1 cellular context compared by ENCODE assay signal in genomic region chr4:52368895-52369294, GRCh38.
TF ChIP-seq lines count a peak whose summit lies in the region.

No MANE protein-coding gene starts in this region.

TF ChIP-seq in HepG2, 621 proteins besides CTCF, POLR2A, EP300 and RAD21 (continued from another document and continues in another):
- TF ChIP-seq ARID5B (CRISPR knock-in tag; IDR thresholded peaks at IDR 0.05) (peak; percentile 73), RARA (CRISPR knock-in tag; IDR thresholded peaks at IDR 0.05) (0 out of 2 replicates have a peak, but pooled peaks have one; percentile 14), ELF3 (CRISPR knock-in tag; IDR thresholded peaks at IDR 0.05) (peak; percentile 58; the same call in 1 of the 2 replicates), SNAI1 (CRISPR knock-in tag; IDR thresholded peaks at IDR 0.05; ENCODE audit: borderline replicate concordance) (no peak), MIER3 (CRISPR knock-in tag; IDR thresholded peaks at IDR 0.05; ENCODE audit: borderline replicate concordance) (0 out of 2 replicates have a peak, but pooled peaks have one; percentile 24), NCOA2 (CRISPR knock-in tag; IDR thresholded peaks at IDR 0.05) (peak; percentile 66), MED13 (CRISPR knock-in tag; IDR thresholded peaks at IDR 0.05) (no peak), NCOA5 (CRISPR knock-in tag; IDR thresholded peaks at IDR 0.05) (no peak), SIX1 (CRISPR knock-in tag; IDR thresholded peaks at IDR 0.05; ENCODE audit: borderline replicate concordance) (no peak), ATF7 (IDR thresholded peaks at IDR 0.05) (no peak), ATF7 (CRISPR knock-in tag; IDR thresholded peaks at IDR 0.05) (no peak), GATAD2A (CRISPR knock-in tag; IDR thresholded peaks at IDR 0.05) (peak; percentile 43; the same call in 1 of the 2 replicates), KLF12 (CRISPR knock-in tag; IDR thresholded peaks at IDR 0.05; ENCODE audit: borderline replicate concordance) (no peak), SOX5 (CRISPR knock-in tag; IDR thresholded peaks at IDR 0.05; ENCODE audit: borderline replicate concordance) (peak; percentile 81), FOXA3 (CRISPR knock-in tag; IDR thresholded peaks at IDR 0.05) (peak; percentile 72), ZNF446 (CRISPR knock-in tag; IDR thresholded peaks at IDR 0.05) (no peak), FOXP1 (IDR thresholded peaks at IDR 0.05) (no peak), FOXP1 (CRISPR knock-in tag; IDR thresholded peaks at IDR 0.05) (peak; percentile 35), HDAC2 (CRISPR knock-in tag; IDR thresholded peaks at IDR 0.05) (peak; percentile 29; the same call in 1 of the 2 replicates), PAXIP1 (CRISPR knock-in tag; conservative IDR thresholded peaks at IDR 0.05) (no peak), ZBTB46 (CRISPR knock-in tag; IDR thresholded peaks at IDR 0.05; ENCODE audit: borderline replicate concordance) (no peak), ISL2 (CRISPR knock-in tag; IDR thresholded peaks at IDR 0.05) (peak; percentile 22; the same call in 1 of the 2 replicates), RBM22 (optimal IDR thresholded peaks at IDR 0.05; ENCODE audit: low read length) (no peak), SOX13 (IDR thresholded peaks at IDR 0.05) (no peak), SOX13 (CRISPR knock-in tag; conservative IDR thresholded peaks at IDR 0.05 in 1 of 2, IDR thresholded peaks at IDR 0.05 in 1 of 2) (peak in 1 of 2 experiments; percentile 92; a peak in 2 of 4 replicates), SOX6 (IDR thresholded peaks at IDR 0.05) (no peak), SOX6 (CRISPR knock-in tag; IDR thresholded peaks at IDR 0.05) (peak; percentile 71)
- TF ChIP-seq, protein P1, sequence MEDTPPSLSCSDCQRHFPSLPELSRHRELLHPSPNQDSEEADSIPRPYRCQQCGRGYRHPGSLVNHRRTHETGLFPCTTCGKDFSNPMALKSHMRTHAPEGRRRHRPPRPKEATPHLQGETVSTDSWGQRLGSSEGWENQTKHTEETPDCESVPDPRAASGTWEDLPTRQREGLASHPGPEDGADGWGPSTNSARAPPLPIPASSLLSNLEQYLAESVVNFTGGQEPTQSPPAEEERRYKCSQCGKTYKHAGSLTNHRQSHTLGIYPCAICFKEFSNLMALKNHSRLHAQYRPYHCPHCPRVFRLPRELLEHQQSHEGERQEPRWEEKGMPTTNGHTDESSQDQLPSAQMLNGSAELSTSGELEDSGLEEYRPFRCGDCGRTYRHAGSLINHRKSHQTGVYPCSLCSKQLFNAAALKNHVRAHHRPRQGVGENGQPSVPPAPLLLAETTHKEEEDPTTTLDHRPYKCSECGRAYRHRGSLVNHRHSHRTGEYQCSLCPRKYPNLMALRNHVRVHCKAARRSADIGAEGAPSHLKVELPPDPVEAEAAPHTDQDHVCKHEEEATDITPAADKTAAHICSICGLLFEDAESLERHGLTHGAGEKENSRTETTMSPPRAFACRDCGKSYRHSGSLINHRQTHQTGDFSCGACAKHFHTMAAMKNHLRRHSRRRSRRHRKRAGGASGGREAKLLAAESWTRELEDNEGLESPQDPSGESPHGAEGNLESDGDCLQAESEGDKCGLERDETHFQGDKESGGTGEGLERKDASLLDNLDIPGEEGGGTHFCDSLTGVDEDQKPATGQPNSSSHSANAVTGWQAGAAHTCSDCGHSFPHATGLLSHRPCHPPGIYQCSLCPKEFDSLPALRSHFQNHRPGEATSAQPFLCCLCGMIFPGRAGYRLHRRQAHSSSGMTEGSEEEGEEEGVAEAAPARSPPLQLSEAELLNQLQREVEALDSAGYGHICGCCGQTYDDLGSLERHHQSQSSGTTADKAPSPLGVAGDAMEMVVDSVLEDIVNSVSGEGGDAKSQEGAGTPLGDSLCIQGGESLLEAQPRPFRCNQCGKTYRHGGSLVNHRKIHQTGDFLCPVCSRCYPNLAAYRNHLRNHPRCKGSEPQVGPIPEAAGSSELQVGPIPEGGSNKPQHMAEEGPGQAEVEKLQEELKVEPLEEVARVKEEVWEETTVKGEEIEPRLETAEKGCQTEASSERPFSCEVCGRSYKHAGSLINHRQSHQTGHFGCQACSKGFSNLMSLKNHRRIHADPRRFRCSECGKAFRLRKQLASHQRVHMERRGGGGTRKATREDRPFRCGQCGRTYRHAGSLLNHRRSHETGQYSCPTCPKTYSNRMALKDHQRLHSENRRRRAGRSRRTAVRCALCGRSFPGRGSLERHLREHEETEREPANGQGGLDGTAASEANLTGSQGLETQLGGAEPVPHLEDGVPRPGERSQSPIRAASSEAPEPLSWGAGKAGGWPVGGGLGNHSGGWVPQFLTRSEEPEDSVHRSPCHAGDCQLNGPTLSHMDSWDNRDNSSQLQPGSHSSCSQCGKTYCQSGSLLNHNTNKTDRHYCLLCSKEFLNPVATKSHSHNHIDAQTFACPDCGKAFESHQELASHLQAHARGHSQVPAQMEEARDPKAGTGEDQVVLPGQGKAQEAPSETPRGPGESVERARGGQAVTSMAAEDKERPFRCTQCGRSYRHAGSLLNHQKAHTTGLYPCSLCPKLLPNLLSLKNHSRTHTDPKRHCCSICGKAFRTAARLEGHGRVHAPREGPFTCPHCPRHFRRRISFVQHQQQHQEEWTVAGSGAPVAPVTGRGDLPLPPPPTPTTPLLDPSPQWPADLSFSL (CRISPR knock-in tag; IDR thresholded peaks at IDR 0.05) = no peak
- TF ChIP-seq, protein P2, sequence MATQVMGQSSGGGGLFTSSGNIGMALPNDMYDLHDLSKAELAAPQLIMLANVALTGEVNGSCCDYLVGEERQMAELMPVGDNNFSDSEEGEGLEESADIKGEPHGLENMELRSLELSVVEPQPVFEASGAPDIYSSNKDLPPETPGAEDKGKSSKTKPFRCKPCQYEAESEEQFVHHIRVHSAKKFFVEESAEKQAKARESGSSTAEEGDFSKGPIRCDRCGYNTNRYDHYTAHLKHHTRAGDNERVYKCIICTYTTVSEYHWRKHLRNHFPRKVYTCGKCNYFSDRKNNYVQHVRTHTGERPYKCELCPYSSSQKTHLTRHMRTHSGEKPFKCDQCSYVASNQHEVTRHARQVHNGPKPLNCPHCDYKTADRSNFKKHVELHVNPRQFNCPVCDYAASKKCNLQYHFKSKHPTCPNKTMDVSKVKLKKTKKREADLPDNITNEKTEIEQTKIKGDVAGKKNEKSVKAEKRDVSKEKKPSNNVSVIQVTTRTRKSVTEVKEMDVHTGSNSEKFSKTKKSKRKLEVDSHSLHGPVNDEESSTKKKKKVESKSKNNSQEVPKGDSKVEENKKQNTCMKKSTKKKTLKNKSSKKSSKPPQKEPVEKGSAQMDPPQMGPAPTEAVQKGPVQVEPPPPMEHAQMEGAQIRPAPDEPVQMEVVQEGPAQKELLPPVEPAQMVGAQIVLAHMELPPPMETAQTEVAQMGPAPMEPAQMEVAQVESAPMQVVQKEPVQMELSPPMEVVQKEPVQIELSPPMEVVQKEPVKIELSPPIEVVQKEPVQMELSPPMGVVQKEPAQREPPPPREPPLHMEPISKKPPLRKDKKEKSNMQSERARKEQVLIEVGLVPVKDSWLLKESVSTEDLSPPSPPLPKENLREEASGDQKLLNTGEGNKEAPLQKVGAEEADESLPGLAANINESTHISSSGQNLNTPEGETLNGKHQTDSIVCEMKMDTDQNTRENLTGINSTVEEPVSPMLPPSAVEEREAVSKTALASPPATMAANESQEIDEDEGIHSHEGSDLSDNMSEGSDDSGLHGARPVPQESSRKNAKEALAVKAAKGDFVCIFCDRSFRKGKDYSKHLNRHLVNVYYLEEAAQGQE (IDR thresholded peaks at IDR 0.05; ENCODE audit: borderline replicate concordance in 1 of 2, low read depth in 1 of 2, low read length in 2 of 2) = no peak
- TF ChIP-seq, protein P3, sequence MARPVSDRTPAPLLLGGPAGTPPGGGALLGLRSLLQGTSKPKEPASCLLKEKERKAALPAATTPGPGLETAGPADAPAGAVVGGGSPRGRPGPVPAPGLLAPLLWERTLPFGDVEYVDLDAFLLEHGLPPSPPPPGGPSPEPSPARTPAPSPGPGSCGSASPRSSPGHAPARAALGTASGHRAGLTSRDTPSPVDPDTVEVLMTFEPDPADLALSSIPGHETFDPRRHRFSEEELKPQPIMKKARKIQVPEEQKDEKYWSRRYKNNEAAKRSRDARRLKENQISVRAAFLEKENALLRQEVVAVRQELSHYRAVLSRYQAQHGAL (CRISPR knock-in tag; IDR thresholded peaks at IDR 0.05; ENCODE audit: not compliant biosample characterization) = no peak
- TF ChIP-seq, protein P4, sequence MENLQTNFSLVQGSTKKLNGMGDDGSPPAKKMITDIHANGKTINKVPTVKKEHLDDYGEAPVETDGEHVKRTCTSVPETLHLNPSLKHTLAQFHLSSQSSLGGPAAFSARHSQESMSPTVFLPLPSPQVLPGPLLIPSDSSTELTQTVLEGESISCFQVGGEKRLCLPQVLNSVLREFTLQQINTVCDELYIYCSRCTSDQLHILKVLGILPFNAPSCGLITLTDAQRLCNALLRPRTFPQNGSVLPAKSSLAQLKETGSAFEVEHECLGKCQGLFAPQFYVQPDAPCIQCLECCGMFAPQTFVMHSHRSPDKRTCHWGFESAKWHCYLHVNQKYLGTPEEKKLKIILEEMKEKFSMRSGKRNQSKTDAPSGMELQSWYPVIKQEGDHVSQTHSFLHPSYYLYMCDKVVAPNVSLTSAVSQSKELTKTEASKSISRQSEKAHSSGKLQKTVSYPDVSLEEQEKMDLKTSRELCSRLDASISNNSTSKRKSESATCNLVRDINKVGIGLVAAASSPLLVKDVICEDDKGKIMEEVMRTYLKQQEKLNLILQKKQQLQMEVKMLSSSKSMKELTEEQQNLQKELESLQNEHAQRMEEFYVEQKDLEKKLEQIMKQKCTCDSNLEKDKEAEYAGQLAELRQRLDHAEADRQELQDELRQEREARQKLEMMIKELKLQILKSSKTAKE (CRISPR knock-in tag; IDR thresholded peaks at IDR 0.05; ENCODE audit: borderline replicate concordance) = peak; percentile 27; the same call in 1 of the 2 replicates
- TF ChIP-seq, protein P5, sequence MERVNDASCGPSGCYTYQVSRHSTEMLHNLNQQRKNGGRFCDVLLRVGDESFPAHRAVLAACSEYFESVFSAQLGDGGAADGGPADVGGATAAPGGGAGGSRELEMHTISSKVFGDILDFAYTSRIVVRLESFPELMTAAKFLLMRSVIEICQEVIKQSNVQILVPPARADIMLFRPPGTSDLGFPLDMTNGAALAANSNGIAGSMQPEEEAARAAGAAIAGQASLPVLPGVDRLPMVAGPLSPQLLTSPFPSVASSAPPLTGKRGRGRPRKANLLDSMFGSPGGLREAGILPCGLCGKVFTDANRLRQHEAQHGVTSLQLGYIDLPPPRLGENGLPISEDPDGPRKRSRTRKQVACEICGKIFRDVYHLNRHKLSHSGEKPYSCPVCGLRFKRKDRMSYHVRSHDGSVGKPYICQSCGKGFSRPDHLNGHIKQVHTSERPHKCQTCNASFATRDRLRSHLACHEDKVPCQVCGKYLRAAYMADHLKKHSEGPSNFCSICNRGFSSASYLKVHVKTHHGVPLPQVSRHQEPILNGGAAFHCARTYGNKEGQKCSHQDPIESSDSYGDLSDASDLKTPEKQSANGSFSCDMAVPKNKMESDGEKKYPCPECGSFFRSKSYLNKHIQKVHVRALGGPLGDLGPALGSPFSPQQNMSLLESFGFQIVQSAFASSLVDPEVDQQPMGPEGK (CRISPR knock-in tag; IDR thresholded peaks at IDR 0.05) = 0 out of 2 replicates have a peak, but pooled peaks have one; percentile 15
